ENCODE assay signal across 12 cellular contexts in the genomic region with DNA sequence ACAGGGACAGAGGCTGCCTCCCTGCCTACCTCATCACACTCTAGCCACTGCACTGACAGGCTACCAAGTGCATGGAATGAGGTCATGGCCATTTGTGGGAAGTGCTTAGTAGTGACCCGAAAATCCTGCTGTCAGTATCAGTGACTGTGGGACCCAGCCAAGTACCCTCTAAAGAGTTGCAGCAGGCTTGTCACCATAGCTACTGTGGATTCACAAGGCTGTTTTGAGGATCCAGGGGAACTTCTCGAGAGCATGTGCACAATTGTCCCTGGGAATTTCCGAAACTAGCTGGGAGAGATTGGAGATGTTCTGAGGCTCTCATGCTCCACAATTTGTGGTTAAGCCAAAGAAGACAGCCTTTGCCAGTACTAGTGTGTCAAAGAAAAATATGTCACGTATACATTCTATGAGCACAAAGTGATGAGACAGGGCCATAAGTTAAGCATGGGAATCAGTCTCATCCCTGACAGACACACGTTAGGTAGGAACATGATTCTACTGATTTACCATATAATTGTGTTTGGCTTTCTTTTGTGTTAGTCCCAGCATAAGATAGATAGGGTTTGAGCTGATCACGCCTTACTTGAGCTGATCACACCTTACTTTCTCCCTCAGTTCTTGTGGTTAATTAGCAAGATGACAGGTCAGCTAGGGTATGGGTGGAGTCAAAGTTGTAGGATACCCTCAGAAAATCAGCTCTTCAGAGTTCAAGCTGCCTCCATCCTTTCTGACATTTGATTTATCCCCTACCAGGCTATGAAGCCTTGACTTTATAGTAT. TPM values are rescaled to one million over a fixed set of nuclear protein-coding genes. Genes with fewer than 3 reads are reported as not detected.
DNase-seq lines count a peak whose midpoint lies in the region; ATAC-seq, FAIRE-seq and TF ChIP-seq lines count a peak whose summit lies in the region.
"Had no signal": no experiment of that assay in that cellular context is flagged by ENCODE, and none has a peak within 500 bp of the region (broad histone marks: within the 10 kb centered on the region; RNA-seq: fewer than 3 reads in every experiment).

No MANE protein-coding gene starts in this region.

- peaks cover 23% of the 10 kb centered on the region for H3K4me1 ChIP-seq in lower lobe of right lung

- DNase-seq in CD1c-positive myeloid dendritic cell (ENCODE audit: extremely low spot score), result peak; percentile 19
- no peak for DNase-seq in lower lobe of right lung
- no peak for DNase-seq in dorsolateral prefrontal cortex
- DNase-seq in effector CD8-positive, alpha-beta T cell (lab: John Stamatoyannopoulos, UW), result no peak
- DNase-seq in activated gamma-delta T cell (lab: John Stamatoyannopoulos, UW), result no peak
- DNase-seq: activated CD8-positive, alpha-beta T cell treated with anti-CD3 and anti-CD28 coated beads, Interleukin-2, amount 10 ng/mL, durations not matched to agents 7 days and 5 days; MM.1S had no signal

- peak; percentile 3 for FAIRE-seq in TTC549 (lab: Jason Lieb, UNC)

- H3K9me3 ChIP-seq in lower lobe of right lung, result no peaks in the 10 kb centered on the region

- peak overlapping the region; percentile 59 for H3K27ac ChIP-seq in lower lobe of right lung
- peak overlapping the region in 3 of 59 donors; percentile 2 to 64 (median 11) for H3K27ac ChIP-seq in dorsolateral prefrontal cortex
- H3K27ac ChIP-seq: C4-2B had no signal

- TF ChIP-seq CTCF in lower lobe of right lung (IDR thresholded peaks at IDR 0.05), result no peak
- TF ChIP-seq CTCF in dorsolateral prefrontal cortex (IDR thresholded peaks at IDR 0.05 in 54 of 56, conservative IDR thresholded peaks at IDR 0.05 in 2 of 56; ENCODE audit: low read depth in 1 of 56, partially characterized antibody in 56 of 56), result no peak

- H3K4me3 ChIP-seq in lower lobe of right lung (no peak overlapping the region), dorsolateral prefrontal cortex (no peak overlapping the region)

- no peaks in the 10 kb centered on the region for H3K27me3 ChIP-seq in lower lobe of right lung (ENCODE audit: low read depth)
- no peaks in the 10 kb centered on the region for H3K27me3 ChIP-seq in dorsolateral prefrontal cortex

- ATAC-seq in GM18498 (IDR thresholded peaks at IDR 0.05; ENCODE audit: unreplicated experiment) (peak; percentile 27), lower lobe of right lung (peak; percentile 58 to 80), GM19324 (IDR thresholded peaks at IDR 0.05; ENCODE audit: low FRiP score, unreplicated experiment) (no peak)
- ATAC-seq: activated CD8-positive, alpha-beta T cell treated with anti-CD3 and anti-CD28 coated beads, Interleukin-2, amount 10 ng/mL, durations not matched to agents 7 days and 5 days; Panc1 had no signal

- intact Hi-C loops in lower lobe of right lung (cut with DNase I) (loop anchor here (10.0 kb wide), 1 partner anchor 350 kb away; no protein-coding TSS in a partner anchor), dorsolateral prefrontal cortex (cut with DNase I) (loop anchor here (5.0 to 10.0 kb wide), 5 partner anchors 77 to 543 kb away; partner anchors contain the start of gene NEDD9 (in 1 of the 2))

- no peaks in the 10 kb centered on the region for H3K36me3 ChIP-seq in lower lobe of right lung

RNA-seq across cellular contexts. Expression of gene TMEM170B, which starts 42.6 kb away (rescaled TPM):
- 12.4 TPM for total RNA-seq in lower lobe of right lung
- total RNA-seq in dorsolateral prefrontal cortex, result 10 to 100 TPM; 19.1 to 53.1 (median 33.6) TPM
